ENCODE assay signal across 16 cellular contexts in genomic region chr6:126628125-126628524, GRCh38.
DNase-seq lines count a peak whose midpoint lies in the region; ATAC-seq, FAIRE-seq and TF ChIP-seq lines count a peak whose summit lies in the region.
"Had no signal": no experiment of that assay in that cellular context is flagged by ENCODE, and none has a peak within 500 bp of the region (broad histone marks: within the 10 kb centered on the region; RNA-seq: fewer than 3 reads in every experiment).

No MANE protein-coding gene starts in this region.

- TF ChIP-seq POLR2A in stomach (IDR thresholded peaks at IDR 0.05): no peak

- H3K27me3 ChIP-seq in stomach: no peaks in the 10 kb centered on the region

- in situ Hi-C loops in SK-MEL-5 (cut with HindIII; ENCODE audit: low pct_unique_long_range_greater_than_20kb, low sequenced_read_pairs): no loop called here

- peaks cover 0 to 2% (median 0%) of the 10 kb centered on the region in 4 donors for H3K4me1 ChIP-seq in stomach

- no peaks in the 10 kb centered on the region for H3K9me3 ChIP-seq in stomach

- ATAC-seq in GM19023 (IDR thresholded peaks at IDR 0.05; ENCODE audit: unreplicated experiment) (peak; percentile 55), HG02981 (IDR thresholded peaks at IDR 0.05; ENCODE audit: unreplicated experiment) (peak; percentile 47)

- FAIRE-seq in urothelium cell line (lab: Jason Lieb, UNC): no peak
- FAIRE-seq: frontal cortex, keratinocyte had no signal

- DNase-seq in SK-MEL-5 (ENCODE audit: low read depth, low spot score) (peak; percentile 26), NCI-H2081 (lab: John Stamatoyannopoulos, UW) (no peak), urothelium cell line (ENCODE audit: low spot score) (no peak), NCI-H345 (lab: John Stamatoyannopoulos, UW) (no peak), stomach (no peak)
- DNase-seq: activated CD4-positive, alpha-beta T cell treated with anti-CD3 and anti-CD28 coated beads, Interleukin-2, amount 50 U/mL, for 4 hours; activated gamma-delta T cell; DMS79; NCI-H2029 treated with DMSO at 0.1 percent for 48 hours; stimulated activated CD4-positive, alpha-beta T cell treated with anti-CD3 and anti-CD28 coated beads, Interleukin-1b, Interleukin-23, amount 100 ng/mL, for 48 hours had no signal

- no peaks in the 10 kb centered on the region for H3K36me3 ChIP-seq in stomach

- no peak overlapping the region for H3K27ac ChIP-seq in C4-2B
- no peak overlapping the region for H3K27ac ChIP-seq in stomach
- H3K27ac ChIP-seq: KMS-11 had no signal

- intact Hi-C loops in stomach (cut with DNase I; ENCODE audit: low total_unique reads): no loop called here

- 39 to 56% (median 50%) methylated on average over 3 of the region's 3 CpGs for WGBS in stomach, 5 donors

- TF ChIP-seq EP300 in stomach (IDR thresholded peaks at IDR 0.05): no peak

- TF ChIP-seq CTCF in C4-2B (conservative IDR thresholded peaks at IDR 0.05) (peak; percentile 11), stomach (IDR thresholded peaks at IDR 0.05) (no peak)

- H3K4me3 ChIP-seq in stomach: no peak overlapping the region
